In the genomic region with DNA sequence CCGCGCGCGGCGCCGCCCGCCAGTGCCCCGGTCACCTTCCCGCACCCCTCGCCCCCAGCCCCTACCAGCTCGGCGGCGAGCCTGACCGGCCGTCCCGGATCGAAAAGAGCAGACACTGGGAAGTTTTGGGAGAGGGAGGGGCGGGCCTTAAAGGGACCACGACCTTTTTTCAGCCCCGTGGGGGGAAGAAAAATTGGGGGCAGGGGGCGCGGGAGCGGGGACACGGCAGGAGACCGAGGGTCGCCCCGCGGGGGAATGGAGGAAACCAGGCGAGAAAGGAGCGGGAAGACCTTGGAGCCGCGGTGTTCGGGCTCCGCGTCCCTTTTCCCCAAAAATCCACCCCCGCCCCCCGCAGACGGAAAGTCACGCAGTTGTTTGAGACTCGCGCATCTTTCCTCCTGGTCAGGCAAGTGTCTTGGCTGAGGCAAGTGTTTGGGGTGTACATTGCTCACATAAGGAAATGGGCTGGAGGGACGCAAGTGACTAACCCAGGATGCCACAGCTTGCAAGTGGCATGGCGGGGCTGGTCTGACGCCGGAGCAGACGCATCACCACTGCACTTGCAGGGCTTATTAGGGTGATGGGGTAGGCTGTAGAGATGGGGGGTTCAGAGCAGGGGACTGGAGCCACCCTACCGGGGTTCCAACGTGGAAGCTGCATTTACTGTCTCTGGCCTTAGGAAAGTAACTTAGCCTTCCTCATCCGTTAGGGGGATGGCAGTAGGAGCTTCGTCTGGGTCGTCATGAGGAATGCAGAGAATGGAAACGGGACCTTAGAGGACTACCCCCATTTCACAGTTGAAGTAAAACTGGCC, we compare ENCODE assay signal across 8 cellular contexts. TPM values are rescaled to one million over a fixed set of nuclear protein-coding genes. Genes with fewer than 3 reads are reported as not detected.
DNase-seq lines count a peak whose midpoint lies in the region; TF ChIP-seq lines count a peak whose summit lies in the region.

No MANE protein-coding gene starts in this region.

- TF ChIP-seq CTCF in fibroblast of villous mesenchyme (IDR thresholded peaks at IDR 0.05; ENCODE audit: insufficient read depth, low read depth, low read length), result no peak
- no peak for TF ChIP-seq CTCF in neural crest cell (conservative IDR thresholded peaks at IDR 0.05)
- TF ChIP-seq CTCF in type B pancreatic cell (conservative IDR thresholded peaks at IDR 0.05), result no peak

- H3K4me3 Mint-ChIP-seq in neural crest cell (peak overlapping the region; percentile 94), type B pancreatic cell (peak overlapping the region; percentile 95)

- H3K36me3 Mint-ChIP-seq in neural crest cell (ENCODE audit: low read depth) (peaks cover 14% of the 10 kb centered on the region), type B pancreatic cell (peaks cover 12% of the 10 kb centered on the region)

- peak overlapping the region; percentile 87 for H3K4me3 ChIP-seq in fibroblast of villous mesenchyme (ENCODE audit: low read depth, low read length)

- H3K9me3 Mint-ChIP-seq in neural crest cell (peaks cover 2% of the 10 kb centered on the region), type B pancreatic cell (no peaks in the 10 kb centered on the region)

- H3K4me1 Mint-ChIP-seq in neural crest cell, result peaks cover 57% of the 10 kb centered on the region
- peaks cover 17% of the 10 kb centered on the region for H3K4me1 Mint-ChIP-seq in type B pancreatic cell (ENCODE audit: unreplicated experiment)

- H3K27me3 Mint-ChIP-seq in neural crest cell (ENCODE audit: low read depth) (peaks cover 11% of the 10 kb centered on the region), type B pancreatic cell (no peaks in the 10 kb centered on the region)

- H3K27ac Mint-ChIP-seq in neural crest cell (ENCODE audit: unreplicated experiment) (peak overlapping the region; percentile 90), type B pancreatic cell (peak overlapping the region; percentile 96)

- DNase-seq in NCI-H82 (lab: John Stamatoyannopoulos, UW), result peak; percentile 66
- DNase-seq in NCI-H82 treated with DMSO at 0.1 percent for 48 hours (lab: John Stamatoyannopoulos, UW; ENCODE audit: unreplicated experiment), result no peak
- peak; percentile 89 for DNase-seq in RKO (ENCODE audit: low spot score)
- DNase-seq in activated gamma-delta T cell (lab: John Stamatoyannopoulos, UW), result peak; percentile 63
- DNase-seq in fibroblast of villous mesenchyme (ENCODE audit: low read depth), result peak; percentile 68
- DNase-seq in neural crest cell (ENCODE audit: low read depth, low spot score), result peak; percentile 50
- DNase-seq in type B pancreatic cell (ENCODE audit: extremely low spot score, unreplicated experiment), result peak; percentile 78
- no peak for DNase-seq in NCI-H524 treated with DMSO at 0.1 percent for 48 hours (lab: John Stamatoyannopoulos, UW)

RNA-seq across cellular contexts. Expression of a gene that starts 2.7 kb away (rescaled TPM):
- 223 and 268 TPM in 2 replicates for total RNA-seq in fibroblast of villous mesenchyme
- total RNA-seq in neural crest cell, result 718 and 728 TPM in 2 replicates
- total RNA-seq in type B pancreatic cell (ENCODE audit: low replicate concordance), result 338 and 451 TPM in 2 replicates

RNA-seq across cellular contexts. Expression of a gene that starts 20.8 kb away (rescaled TPM):
- total RNA-seq in fibroblast of villous mesenchyme (29.4 and 30.9 TPM in 2 replicates), neural crest cell (77.7 and 79.4 TPM in 2 replicates), type B pancreatic cell (ENCODE audit: low replicate concordance) (134 and 142 TPM in 2 replicates)

RNA-seq across cellular contexts. Expression of a gene that starts 25.6 kb away (rescaled TPM):
- 1.3 TPM in 2 replicates for total RNA-seq in fibroblast of villous mesenchyme
- 1.4 and 1.6 TPM in 2 replicates for total RNA-seq in neural crest cell
- total RNA-seq in type B pancreatic cell (ENCODE audit: low replicate concordance), result 1.7 and 3.4 TPM in 2 replicates

RNA-seq across cellular contexts. Expression of a gene that starts 39.7 kb away (rescaled TPM):
- total RNA-seq in fibroblast of villous mesenchyme (0.43 TPM in 1 of 2 replicates, not detected in the other), neural crest cell (0.77 and 0.86 TPM in 2 replicates), type B pancreatic cell (ENCODE audit: low replicate concordance) (33.4 and 104 TPM in 2 replicates)

RNA-seq across cellular contexts. Expression of a gene that starts 47.0 kb away (rescaled TPM):
- total RNA-seq in fibroblast of villous mesenchyme (45.3 and 57.0 TPM in 2 replicates), neural crest cell (27.4 and 28.9 TPM in 2 replicates), type B pancreatic cell (ENCODE audit: low replicate concordance) (43.7 and 46.0 TPM in 2 replicates)

Comparison
In these comparisons a context has a peak if more than half of its experiments do, and no peak if none do; other contexts are left out.
1. DNase-seq: peak in NCI-H82 (single experiment), RKO (single experiment), activated gamma-delta T cell (single experiment), fibroblast of villous mesenchyme (single experiment), neural crest cell (single experiment) and type B pancreatic cell (single experiment); none in NCI-H82 treated with DMSO at 0.1 percent for 48 hours (single experiment) and NCI-H524 treated with DMSO at 0.1 percent for 48 hours (single experiment).